10 cellular contexts compared by ENCODE assay signal in genomic region chr1:41578712-41579335, GRCh38.
DNase-seq lines count a peak whose midpoint lies in the region; ATAC-seq and TF ChIP-seq lines count a peak whose summit lies in the region.
"Had no signal": no experiment of that assay in that cellular context is flagged by ENCODE, and none has a peak within 500 bp of the region (broad histone marks: within the 10 kb centered on the region; RNA-seq: fewer than 3 reads in every experiment).

No MANE protein-coding gene starts in this region.

- peak; percentile 52 for DNase-seq in ELR (ENCODE audit: low read depth)
- DNase-seq in NAMALWA (ENCODE audit: low spot score), result peak; percentile 38
- DNase-seq in breast epithelium (ENCODE audit: low spot score in 2 of 2), result no peak
- no peak for DNase-seq in neural crest cell (ENCODE audit: low read depth, low spot score)
- no peak for DNase-seq in anterior cingulate cortex (lab: John Stamatoyannopoulos, UW)
- no peak for DNase-seq in dedifferentiated amniotic fluid mesenchymal stem cell (ENCODE audit: extremely low spot score)
- DNase-seq: left cardiac atrium; stimulated activated naive CD4-positive, alpha-beta T cell treated with Interleukin-2 at 50 U/mL for 16 hours had no signal

- H3K9me3 Mint-ChIP-seq in neural crest cell, result no peaks in the 10 kb centered on the region

- H3K4me1 ChIP-seq in breast epithelium, result peaks cover 0 to 7% of the 10 kb centered on the region in 2 donors

- H3K4me3 Mint-ChIP-seq in neural crest cell, result no peak overlapping the region

- no peak overlapping the region for H3K27ac ChIP-seq in breast epithelium

- ATAC-seq in HG03280 (IDR thresholded peaks at IDR 0.05; ENCODE audit: unreplicated experiment) (no peak), GM21825 (IDR thresholded peaks at IDR 0.05; ENCODE audit: unreplicated experiment) (no peak)
- ATAC-seq: left cardiac atrium had no signal

- H3K4me3 ChIP-seq in breast epithelium, result no peak overlapping the region

- H3K4me1 Mint-ChIP-seq in neural crest cell, result no peaks in the 10 kb centered on the region

- intact Hi-C loops in breast epithelium (cut with DNase I; ENCODE audit: low total_unique reads), result no loop called here

- TF ChIP-seq CTCF in breast epithelium (IDR thresholded peaks at IDR 0.05) (peak in 2 of 3 donors; percentile 21 to 34), neural crest cell (conservative IDR thresholded peaks at IDR 0.05) (peak; percentile 65)

- no peaks in the 10 kb centered on the region for H3K9me3 ChIP-seq in breast epithelium

- no peaks in the 10 kb centered on the region for H3K36me3 Mint-ChIP-seq in neural crest cell (ENCODE audit: low read depth)

- H3K27me3 Mint-ChIP-seq in neural crest cell (ENCODE audit: low read depth), result no peaks in the 10 kb centered on the region

- no peak for TF ChIP-seq POLR2A in breast epithelium (IDR thresholded peaks at IDR 0.05)

- no peak overlapping the region for H3K27ac Mint-ChIP-seq in neural crest cell (ENCODE audit: unreplicated experiment)

- H3K27me3 ChIP-seq in breast epithelium, result no peaks in the 10 kb centered on the region

- no peaks in the 10 kb centered on the region for H3K36me3 ChIP-seq in breast epithelium

Comparison
In these comparisons a context has a peak if more than half of its experiments do, and no peak if none do; other contexts are left out.
1. DNase-seq: peak in ELR (single experiment) and NAMALWA (single experiment); none in breast epithelium (0 of 2), neural crest cell (single experiment), anterior cingulate cortex (0 of 58) and dedifferentiated amniotic fluid mesenchymal stem cell (single experiment).